24 cellular contexts compared by ENCODE assay signal in genomic region chr4:86791126-86791525, GRCh38. TPM values are rescaled to one million over a fixed set of nuclear protein-coding genes. Genes with fewer than 3 reads are reported as not detected.
DNase-seq lines count a peak whose midpoint lies in the region; ATAC-seq, FAIRE-seq and TF ChIP-seq lines count a peak whose summit lies in the region.
"Had no signal": no experiment of that assay in that cellular context is flagged by ENCODE, and none has a peak within 500 bp of the region (broad histone marks: within the 10 kb centered on the region; RNA-seq: fewer than 3 reads in every experiment).

No MANE protein-coding gene starts in this region.

- POLR2A ChIA-PET in A673 (lab: Charles Lee; ENCODE audit: low non-redundant PET) = no interaction called here

- BruUV-seq in A673 (replicated peaks; lab: Mats Ljungman, UMichigan) = no TSS peak

- CTCF ChIA-PET in A673 (lab: Charles Lee) = no interaction called here

- ATAC-seq in foreskin keratinocyte (no peak), GM21576 (IDR thresholded peaks at IDR 0.05; ENCODE audit: unreplicated experiment) (no peak)
- ATAC-seq in stimulated activated effector memory CD8-positive, alpha-beta T cell treated with anti-CD3 and anti-CD28 coated beads, Interleukin-12 subunit alpha, Interleukin-12 subunit beta, amount 100 ng/mL, for 72 hours = no peak
- ATAC-seq: esophagus mucosa; stimulated activated memory B cell treated with anti-CD40 and anti-IgM and Interleukin-4, amounts not matched to agents 10 μg/mL and 1 μg/mL and 100 μg/mL, for 72 hours; T-helper 17 cell had no signal

- no peak overlapping the region for H3K4me3 Mint-ChIP-seq in stimulated activated effector memory CD8-positive, alpha-beta T cell treated with anti-CD3 and anti-CD28 coated beads, Interleukin-12 subunit alpha, Interleukin-12 subunit beta, amount 100 ng/mL, for 72 hours
- H3K4me3 Mint-ChIP-seq: activated naive CD8-positive, alpha-beta T cell treated with anti-CD3 and anti-CD28 coated beads for 36 hours; activated T-helper 1 cell treated with anti-CD3 and anti-CD28 coated beads, Interleukin-12 subunit alpha, Interleukin-12 subunit beta, Interleukin-2, Interleukin-4 antibody, amounts not matched to agents 30 ng/mL and 10 ng/mL and 1 ng/mL, durations not matched to agents 14 hours and 24 hours and 36 hours; stimulated activated memory B cell treated with anti-CD40 and anti-IgM and Interleukin-4, amounts not matched to agents 10 μg/mL and 1 μg/mL and 100 μg/mL, for 72 hours; T-helper 17 cell had no signal

- FAIRE-seq in RCC 7860 (lab: Jason Lieb, UNC) = no peak

- no peak overlapping the region for H3K9ac ChIP-seq in NT2/D1 (ENCODE audit: insufficient read length, low read depth)

- no peak overlapping the region for H3K27ac ChIP-seq in A673 (ENCODE audit: low read depth, low read length, poor library complexity, severe bottlenecking)
- no peak overlapping the region for H3K27ac ChIP-seq in foreskin keratinocyte
- H3K27ac ChIP-seq: dorsolateral prefrontal cortex had no signal

- peaks cover 18% of the 10 kb centered on the region for H3K36me3 Mint-ChIP-seq in stimulated activated effector memory CD8-positive, alpha-beta T cell treated with anti-CD3 and anti-CD28 coated beads, Interleukin-12 subunit alpha, Interleukin-12 subunit beta, amount 100 ng/mL, for 72 hours
- H3K36me3 Mint-ChIP-seq: activated naive CD8-positive, alpha-beta T cell treated with anti-CD3 and anti-CD28 coated beads for 36 hours; stimulated activated memory B cell treated with anti-CD40 and anti-IgM and Interleukin-4, amounts not matched to agents 10 μg/mL and 1 μg/mL and 100 μg/mL, for 72 hours had no signal

- no peaks in the 10 kb centered on the region for H3K27me3 ChIP-seq in A673 (replicated peaks; ENCODE audit: insufficient read depth, low read depth, low read length, poor library complexity)
- no peaks in the 10 kb centered on the region for H3K27me3 ChIP-seq in NT2/D1 (ENCODE audit: insufficient read depth, insufficient read length)
- H3K27me3 ChIP-seq in foreskin keratinocyte = no peaks in the 10 kb centered on the region
- H3K27me3 ChIP-seq: dorsolateral prefrontal cortex had no signal

- peaks cover 4% of the 10 kb centered on the region for H3K9me3 Mint-ChIP-seq in stimulated activated effector memory CD8-positive, alpha-beta T cell treated with anti-CD3 and anti-CD28 coated beads, Interleukin-12 subunit alpha, Interleukin-12 subunit beta, amount 100 ng/mL, for 72 hours
- H3K9me3 Mint-ChIP-seq: activated T-helper 1 cell treated with anti-CD3 and anti-CD28 coated beads, Interleukin-12 subunit alpha, Interleukin-12 subunit beta, Interleukin-2, Interleukin-4 antibody, amounts not matched to agents 30 ng/mL and 10 ng/mL and 1 ng/mL, durations not matched to agents 14 hours and 24 hours and 36 hours had no signal

- H3K4me3 ChIP-seq in A673 (ENCODE audit: low read depth, low read length, poor library complexity, severe bottlenecking) = no peak overlapping the region
- H3K4me3 ChIP-seq in NT2/D1 (ENCODE audit: insufficient read length, low read depth) = no peak overlapping the region
- H3K4me3 ChIP-seq: dorsolateral prefrontal cortex had no signal

- no peak overlapping the region for H3K27ac Mint-ChIP-seq in stimulated activated effector memory CD8-positive, alpha-beta T cell treated with anti-CD3 and anti-CD28 coated beads, Interleukin-12 subunit alpha, Interleukin-12 subunit beta, amount 100 ng/mL, for 72 hours
- H3K27ac Mint-ChIP-seq: activated naive CD8-positive, alpha-beta T cell treated with anti-CD3 and anti-CD28 coated beads for 36 hours; activated T-helper 1 cell treated with anti-CD3 and anti-CD28 coated beads, Interleukin-12 subunit alpha, Interleukin-12 subunit beta, Interleukin-2, Interleukin-4 antibody, amounts not matched to agents 30 ng/mL and 10 ng/mL and 1 ng/mL, durations not matched to agents 14 hours and 24 hours and 36 hours; stimulated activated memory B cell treated with anti-CD40 and anti-IgM and Interleukin-4, amounts not matched to agents 10 μg/mL and 1 μg/mL and 100 μg/mL, for 72 hours; T-helper 17 cell had no signal

- H3K9me3 ChIP-seq in A673 (ENCODE audit: low read depth, low read length, poor library complexity, severe bottlenecking) (no peaks in the 10 kb centered on the region), NT2/D1 (ENCODE audit: insufficient read depth, low read length) (peaks cover 13% of the 10 kb centered on the region; the same call in 1 of the 2 replicates)

- TF ChIP-seq CTCF in A673 (conservative IDR thresholded peaks at IDR 0.05; ENCODE audit: low read depth, low read length) (no peak), GM12874 (IDR thresholded peaks at IDR 0.05; ENCODE audit: insufficient read depth, low read depth, low read length) (peak; percentile 11; the same call in 1 of the 2 replicates), foreskin keratinocyte (conservative IDR thresholded peaks at IDR 0.05) (peak; percentile 30)

- no peaks in the 10 kb centered on the region for H3K4me1 Mint-ChIP-seq in stimulated activated effector memory CD8-positive, alpha-beta T cell treated with anti-CD3 and anti-CD28 coated beads, Interleukin-12 subunit alpha, Interleukin-12 subunit beta, amount 100 ng/mL, for 72 hours
- H3K4me1 Mint-ChIP-seq: activated naive CD8-positive, alpha-beta T cell treated with anti-CD3 and anti-CD28 coated beads for 36 hours; stimulated activated memory B cell treated with anti-CD40 and anti-IgM and Interleukin-4, amounts not matched to agents 10 μg/mL and 1 μg/mL and 100 μg/mL, for 72 hours; T-helper 17 cell had no signal

- H3K36me3 ChIP-seq in A673 (ENCODE audit: insufficient read depth, low read length, poor library complexity, severe bottlenecking) = peaks cover 59% of the 10 kb centered on the region
- H3K36me3 ChIP-seq in NT2/D1 (ENCODE audit: insufficient read depth, insufficient read length, low read length) = peaks cover 10% of the 10 kb centered on the region

- intact Hi-C loops in A673 (cut with micrococcal nuclease; ENCODE audit: unreplicated experiment) = no loop called here

- DNase-seq in A673 (ENCODE audit: low spot score) (peak; percentile 3), NT2/D1 (ENCODE audit: low read depth, low spot score) (peak; percentile 60), foreskin keratinocyte (no peak), NCI-H2081 treated with DMSO at 0.1 percent for 48 hours (lab: John Stamatoyannopoulos, UW) (no peak), RCC 7860 (ENCODE audit: low spot score) (no peak)
- no peak for DNase-seq in stimulated activated effector memory CD8-positive, alpha-beta T cell treated with anti-CD3 and anti-CD28 coated beads, Interleukin-12 subunit alpha, Interleukin-12 subunit beta, amount 100 ng/mL, for 72 hours (ENCODE audit: low spot score in 2 of 2)
- DNase-seq: ACHN; activated CD4-positive, CD25-positive, alpha-beta regulatory T cell; activated naive CD8-positive, alpha-beta T cell treated with anti-CD3 and anti-CD28 coated beads for 36 hours; dorsolateral prefrontal cortex; MM.1S; NCI-H187; nucleus accumbens; SHP77 treated with DMSO at 0.1 percent for 48 hours; stimulated activated CD4-positive, alpha-beta T cell treated with anti-CD3 and anti-CD28 coated beads, Interleukin-15, amount 100 ng/mL, for 24 hours; T-helper 17 cell had no signal

- H3K4me1 ChIP-seq in A673 (ENCODE audit: insufficient read depth, low read length, poor library complexity, severe bottlenecking) (no peaks in the 10 kb centered on the region), NT2/D1 (ENCODE audit: insufficient read depth, insufficient read length) (no peaks in the 10 kb centered on the region), foreskin keratinocyte (no peaks in the 10 kb centered on the region)

RNA-seq across cellular contexts. Expression of gene SLC10A6, which starts 58.1 kb away (rescaled TPM):
- total RNA-seq in A673 (2021) (0.26 TPM in 1 of 2 replicates, not detected in the other), foreskin keratinocyte (12.7 and 17.1 TPM in 2 replicates)
- polyA plus RNA-seq in foreskin keratinocyte = 1.2 and 1.9 TPM in 2 replicates
- total RNA-seq: activated CD8-positive, alpha-beta memory T cell treated with anti-CD3 and anti-CD28 coated beads for 36 hours; activated naive CD8-positive, alpha-beta T cell treated with anti-CD3 and anti-CD28 coated beads for 36 hours; activated T-helper 1 cell treated with anti-CD3 and anti-CD28 coated beads, Interleukin-12 subunit alpha, Interleukin-12 subunit beta, Interleukin-2, Interleukin-4 antibody, amounts not matched to agents 30 ng/mL and 10 ng/mL and 1 ng/mL, durations not matched to agents 14 hours and 24 hours and 36 hours; glomerular endothelial cell; NCI-H460; T-helper 17 cell had no signal

Comparison
In these comparisons a context has a peak if more than half of its experiments do, and no peak if none do; other contexts are left out.
1. DNase-seq: peak in A673 (single experiment) and NT2/D1 (single experiment); none in foreskin keratinocyte (0 of 2), NCI-H2081 treated with DMSO at 0.1 percent for 48 hours (single experiment), RCC 7860 (single experiment) and stimulated activated effector memory CD8-positive, alpha-beta T cell treated with anti-CD3 and anti-CD28 coated beads, Interleukin-12 subunit alpha, Interleukin-12 subunit beta, amount 100 ng/mL, for 72 hours (0 of 2).
2. RNA of gene SLC10A6, which starts 58.1 kb away (total RNA-seq): 12.7 to 17.1 TPM in foreskin keratinocyte; 0.26 TPM in A673; every median in the first group is over 10 times any median in the second.